In the genomic region with DNA sequence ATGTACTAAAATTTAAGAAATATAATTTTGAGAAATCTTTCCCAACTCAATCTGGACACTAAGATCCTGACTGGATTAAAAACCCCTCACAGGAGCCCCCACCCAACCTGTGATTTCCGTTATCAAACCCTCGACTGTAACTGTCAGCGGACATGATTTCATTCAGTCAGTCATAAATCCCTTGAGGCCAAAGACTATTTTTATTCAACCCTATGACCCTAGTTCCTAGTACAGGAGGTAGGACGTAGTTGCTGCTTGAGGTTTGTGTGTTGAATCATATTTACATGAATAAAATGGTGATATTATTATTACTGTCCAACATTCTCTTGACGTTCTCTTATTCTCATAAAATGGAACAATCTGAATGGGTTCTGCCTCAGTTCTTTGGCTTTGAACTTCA, we compare ENCODE assay signal across 16 cellular contexts.
DNase-seq lines count a peak whose midpoint lies in the region; ATAC-seq, FAIRE-seq and TF ChIP-seq lines count a peak whose summit lies in the region.
"Had no signal": no experiment of that assay in that cellular context is flagged by ENCODE, and none has a peak within 500 bp of the region (broad histone marks: within the 10 kb centered on the region; RNA-seq: fewer than 3 reads in every experiment).

No MANE protein-coding gene starts in this region.

- CTCF ChIA-PET in activated CD8-positive, alpha-beta T cell treated with anti-CD3 and anti-CD28 coated beads for 36 hours (lab: Charles Lee) = no interaction called here

- H3K27ac Mint-ChIP-seq in astrocyte (ENCODE audit: unreplicated experiment) = no peak overlapping the region
- no peak overlapping the region for H3K27ac Mint-ChIP-seq in activated CD8-positive, alpha-beta T cell treated with anti-CD3 and anti-CD28 coated beads for 36 hours
- H3K27ac Mint-ChIP-seq: CD4-positive, CD25-positive, alpha-beta regulatory T cell; GM23338 had no signal

- POLR2A ChIA-PET in activated CD8-positive, alpha-beta T cell treated with anti-CD3 and anti-CD28 coated beads for 36 hours (lab: Charles Lee) = no interaction called here

- H3K27me3 Mint-ChIP-seq in astrocyte (ENCODE audit: low read depth, unreplicated experiment) = no peaks in the 10 kb centered on the region
- no peaks in the 10 kb centered on the region for H3K27me3 Mint-ChIP-seq in activated CD8-positive, alpha-beta T cell treated with anti-CD3 and anti-CD28 coated beads for 36 hours

- peak overlapping the region in 6 of 11 experiments; percentile 7 to 40 (median 27); a peak in 6 of 22 replicates for H3K4me2 ChIP-seq in BLaER1 treated with 17β-estradiol and CSF1 and Interleukin-3, amounts not matched to agents 10 nM and 100 nM
- H3K4me2 ChIP-seq in astrocyte (ENCODE audit: low read length) (no peak overlapping the region), smooth muscle cell (no peak overlapping the region)
- H3K4me2 ChIP-seq: A549, GM23338 had no signal

- DNase-seq in astrocyte (ENCODE audit: low read depth) (no peak), coronary artery (ENCODE audit: low spot score) (no peak), smooth muscle cell (lab: John Stamatoyannopoulos, UW; ENCODE audit: unreplicated experiment) (no peak), COLO829 (ENCODE audit: low spot score) (no peak), NCI-H2227 treated with DMSO at 0.1 percent for 48 hours (lab: John Stamatoyannopoulos, UW) (no peak)
- no peak for DNase-seq in activated CD8-positive, alpha-beta T cell treated with anti-CD3 and anti-CD28 coated beads for 36 hours
- DNase-seq: Calu3; CD4-positive, CD25-positive, alpha-beta regulatory T cell; DMS79; H7; IMR-90 had no signal

- no peak overlapping the region for H2AFZ ChIP-seq in astrocyte (ENCODE audit: low read depth, low read length)
- no peak overlapping the region for H2AFZ ChIP-seq in smooth muscle cell (ENCODE audit: low read depth)
- H2AFZ ChIP-seq: GM23338 had no signal

- H3K4me1 ChIP-seq in BLaER1 treated with 17β-estradiol and CSF1 and Interleukin-3, amounts not matched to agents 10 nM and 100 nM = peaks cover 0 to 20% (median 12%) of the 10 kb centered on the region in 10 experiments; a peak in 16 of 20 replicates
- H3K4me1 ChIP-seq in astrocyte (ENCODE audit: insufficient read depth, low read length) (peaks cover 32% of the 10 kb centered on the region), smooth muscle cell (ENCODE audit: low read depth) (no peaks in the 10 kb centered on the region)

- H3K9ac ChIP-seq in BLaER1 treated with 17β-estradiol and CSF1 and Interleukin-3, amounts not matched to agents 10 nM and 100 nM = no peak overlapping the region
- H3K9ac ChIP-seq in astrocyte (ENCODE audit: low read length) = no peak overlapping the region
- no peak overlapping the region for H3K9ac ChIP-seq in smooth muscle cell (ENCODE audit: low read depth)

- H3F3A ChIP-seq in smooth muscle cell (ENCODE audit: low read depth) = peaks cover 6% of the 10 kb centered on the region

- no peaks in the 10 kb centered on the region for H3K9me3 ChIP-seq in BLaER1 treated with 17β-estradiol and CSF1 and Interleukin-3, amounts not matched to agents 10 nM and 100 nM (replicated peaks in 1 of 11)
- H3K9me3 ChIP-seq in astrocyte (ENCODE audit: insufficient read depth, low read depth, low read length) = no peaks in the 10 kb centered on the region
- H3K9me3 ChIP-seq in smooth muscle cell (replicated peaks; ENCODE audit: low read depth) = no peaks in the 10 kb centered on the region
- H3K9me3 ChIP-seq: A549 had no signal

- peaks cover 35% of the 10 kb centered on the region for H3K4me1 Mint-ChIP-seq in astrocyte (ENCODE audit: low read depth, unreplicated experiment)
- no peaks in the 10 kb centered on the region for H3K4me1 Mint-ChIP-seq in activated CD8-positive, alpha-beta T cell treated with anti-CD3 and anti-CD28 coated beads for 36 hours (ENCODE audit: low read depth)
- H3K4me1 Mint-ChIP-seq: CD4-positive, CD25-positive, alpha-beta regulatory T cell; GM23338 had no signal

- no peak for TF ChIP-seq CTCF in astrocyte (IDR thresholded peaks at IDR 0.05; ENCODE audit: insufficient read depth, low read depth, low read length)
- TF ChIP-seq CTCF in coronary artery (IDR thresholded peaks at IDR 0.05) = no peak
- TF ChIP-seq CTCF in smooth muscle cell (IDR thresholded peaks at IDR 0.05; ENCODE audit: borderline replicate concordance, insufficient read depth, poor library complexity, severe bottlenecking) = no peak
- no peak for TF ChIP-seq CTCF in activated CD8-positive, alpha-beta T cell treated with anti-CD3 and anti-CD28 coated beads for 36 hours (IDR thresholded peaks at IDR 0.05)

- 80% methylated on average over 5 of the region's 5 CpGs for WGBS in smooth muscle cell (ENCODE audit: low lambda C conversion rate)

- no peak overlapping the region for H3K27ac ChIP-seq in BLaER1 treated with 17β-estradiol and CSF1 and Interleukin-3, amounts not matched to agents 10 nM and 100 nM
- H3K27ac ChIP-seq in astrocyte (ENCODE audit: low read depth, low read length) (peak overlapping the region; percentile 89), coronary artery (peak overlapping the region; percentile 44 to 76), smooth muscle cell (ENCODE audit: low read depth) (peak overlapping the region; percentile 99)
- H3K27ac ChIP-seq: A549 had no signal

- H3K79me2 ChIP-seq in astrocyte (ENCODE audit: insufficient read depth, low read length) (no peaks in the 10 kb centered on the region), smooth muscle cell (ENCODE audit: low read depth) (no peaks in the 10 kb centered on the region)

- no peak overlapping the region for H3K4me3 Mint-ChIP-seq in astrocyte (ENCODE audit: unreplicated experiment)
- H3K4me3 Mint-ChIP-seq in activated CD8-positive, alpha-beta T cell treated with anti-CD3 and anti-CD28 coated beads for 36 hours = no peak overlapping the region
- H3K4me3 Mint-ChIP-seq: CD4-positive, CD25-positive, alpha-beta regulatory T cell; GM23338 had no signal

- no peaks in the 10 kb centered on the region for H3K36me3 ChIP-seq in BLaER1 treated with 17β-estradiol and CSF1 and Interleukin-3, amounts not matched to agents 10 nM and 100 nM
- H3K36me3 ChIP-seq in astrocyte (ENCODE audit: insufficient read depth, low read length) = no peaks in the 10 kb centered on the region
- no peaks in the 10 kb centered on the region for H3K36me3 ChIP-seq in smooth muscle cell (ENCODE audit: low read depth)

- H3K36me3 Mint-ChIP-seq in astrocyte (ENCODE audit: low read depth, unreplicated experiment) = peaks cover 5% of the 10 kb centered on the region
- H3K36me3 Mint-ChIP-seq in activated CD8-positive, alpha-beta T cell treated with anti-CD3 and anti-CD28 coated beads for 36 hours (ENCODE audit: low read depth) = no peaks in the 10 kb centered on the region
- H3K36me3 Mint-ChIP-seq: CD4-positive, CD25-positive, alpha-beta regulatory T cell had no signal

- intact Hi-C loops in activated CD8-positive, alpha-beta T cell treated with anti-CD3 and anti-CD28 coated beads for 36 hours (cut with micrococcal nuclease) = no loop called here

- FAIRE-seq in astrocyte (lab: Jason Lieb, UNC) = no peak
- FAIRE-seq: A549, GM12878, GM18507 had no signal

- no peak for ATAC-seq in activated CD8-positive, alpha-beta T cell treated with anti-CD3 and anti-CD28 coated beads for 36 hours
- ATAC-seq: A549, GM12878, GM23338 had no signal

- no peaks in the 10 kb centered on the region for H3K27me3 ChIP-seq in BLaER1 treated with 17β-estradiol and CSF1 and Interleukin-3, amounts not matched to agents 10 nM and 100 nM
- peaks cover 2% of the 10 kb centered on the region for H3K27me3 ChIP-seq in astrocyte (ENCODE audit: insufficient read depth, low read length)
- no peaks in the 10 kb centered on the region for H3K27me3 ChIP-seq in smooth muscle cell (ENCODE audit: low read depth)

- no peaks in the 10 kb centered on the region for H3K9me3 Mint-ChIP-seq in astrocyte (ENCODE audit: unreplicated experiment)
- no peaks in the 10 kb centered on the region for H3K9me3 Mint-ChIP-seq in activated CD8-positive, alpha-beta T cell treated with anti-CD3 and anti-CD28 coated beads for 36 hours
- H3K9me3 Mint-ChIP-seq: GM23338 had no signal

- no peak overlapping the region for H3K4me3 ChIP-seq in BLaER1 treated with 17β-estradiol and CSF1 and Interleukin-3, amounts not matched to agents 10 nM and 100 nM
- no peak overlapping the region for H3K4me3 ChIP-seq in astrocyte (ENCODE audit: insufficient read depth, low read depth, low read length)
- H3K4me3 ChIP-seq in coronary artery = no peak overlapping the region
- H3K4me3 ChIP-seq in smooth muscle cell = no peak overlapping the region
- H3K4me3 ChIP-seq: A549, GM12878, GM23338 had no signal

- no peaks in the 10 kb centered on the region for H4K20me1 ChIP-seq in BLaER1 treated with 17β-estradiol and CSF1 and Interleukin-3, amounts not matched to agents 10 nM and 100 nM
- no peaks in the 10 kb centered on the region for H4K20me1 ChIP-seq in astrocyte (ENCODE audit: insufficient read depth, low read length)
- no peaks in the 10 kb centered on the region for H4K20me1 ChIP-seq in smooth muscle cell (ENCODE audit: low read depth)

Comparison
In these comparisons a context has a peak if more than half of its experiments do, and no peak if none do; other contexts are left out.
1. H3K27ac ChIP-seq: peak in astrocyte (single experiment), coronary artery (2 of 2) and smooth muscle cell (single experiment); none in BLaER1 treated with 17β-estradiol and CSF1 and Interleukin-3, amounts not matched to agents 10 nM and 100 nM (0 of 11).
2. H3K4me2 ChIP-seq: peak in BLaER1 treated with 17β-estradiol and CSF1 and Interleukin-3, amounts not matched to agents 10 nM and 100 nM (6 of 11); none in astrocyte (single experiment) and smooth muscle cell (single experiment).